Comparison of ENCODE assay signal across 26 cellular contexts in genomic region chr13:48255954-48256353, GRCh38. TPM values are rescaled to one million over a fixed set of nuclear protein-coding genes. Genes with fewer than 3 reads are reported as not detected.
A peak's percentile ranks its signal among the peaks of the same experiment; 100 is the strongest.
DNase-seq lines count a peak whose midpoint lies in the region; ATAC-seq, FAIRE-seq and TF ChIP-seq lines count a peak whose summit lies in the region.
"Had no signal": no experiment of that assay in that cellular context is flagged by ENCODE, and none has a peak within 500 bp of the region (broad histone marks: within the 10 kb centered on the region; RNA-seq: fewer than 3 reads in every experiment).

No MANE protein-coding gene starts in this region.

- no peak overlapping the region for H3K4me2 ChIP-seq in K562 (ENCODE audit: insufficient read depth, low read length)

- no peaks in the 10 kb centered on the region for H4K20me1 ChIP-seq in K562 (replicated peaks; ENCODE audit: control insufficient read depth, insufficient read depth, low read length)

- TF ChIP-seq CTCF in HEK293 (tag by site-specific recombination; IDR thresholded peaks at IDR 0.05) (no peak), K562 (IDR thresholded peaks at IDR 0.05 in 2 of 3, conservative IDR thresholded peaks at IDR 0.05 in 1 of 3; ENCODE audit: insufficient read depth in 2 of 3, low read depth in 1 of 3, low read length in 3 of 3) (no peak), progenitor cell of endocrine pancreas (IDR thresholded peaks at IDR 0.05; ENCODE audit: unreplicated experiment) (no peak)

- no peaks in the 10 kb centered on the region for H3K9me3 ChIP-seq in HEK293 (ENCODE audit: control insufficient read depth, insufficient read depth, low read depth, low read length)
- no peaks in the 10 kb centered on the region for H3K9me3 ChIP-seq in K562 (replicated peaks; ENCODE audit: control insufficient read depth, insufficient read depth, low read depth, low read length)
- H3K9me3 ChIP-seq: BE2C, Caco-2, HAP-1, testis, uterus had no signal

- H3K4me3 ChIP-seq in HEK293 (ENCODE audit: low read depth, low read length) (no peak overlapping the region), K562 (no peak overlapping the region)
- H3K4me3 ChIP-seq: HAP-1, testis, uterus had no signal

- peaks cover 4 to 58% of the 10 kb centered on the region in 2 experiments for H3K36me3 ChIP-seq in HEK293 (ENCODE audit: control insufficient read depth in 2 of 2, insufficient read depth in 1 of 2, low read length in 2 of 2)
- H3K36me3 ChIP-seq in K562 (ENCODE audit: control insufficient read depth, insufficient read depth, low read length), result peaks cover 43% of the 10 kb centered on the region
- H3K36me3 ChIP-seq: uterus had no signal

- peaks cover 45% of the 10 kb centered on the region for H3K4me1 Mint-ChIP-seq in activated CD4-positive, alpha-beta T cell treated with anti-CD3 and anti-CD28 coated beads for 36 hours
- peaks cover 4% of the 10 kb centered on the region for H3K4me1 Mint-ChIP-seq in activated CD4-positive, alpha-beta T cell treated with anti-CD3 and anti-CD28 coated beads, Interleukin-2, amount 10 ng/mL, durations not matched to agents 24 days and 14 days
- H3K4me1 Mint-ChIP-seq in progenitor cell of endocrine pancreas (ENCODE audit: low read depth), result peaks cover 33% of the 10 kb centered on the region
- H3K4me1 Mint-ChIP-seq: WTC11 had no signal

- no peaks in the 10 kb centered on the region for H3K27me3 ChIP-seq in K562 (ENCODE audit: control insufficient read depth in 2 of 2, insufficient read depth in 2 of 2, low read length in 2 of 2)
- H3K27me3 ChIP-seq: BE2C, testis, uterus had no signal

- CTCF ChIA-PET in activated CD4-positive, alpha-beta T cell treated with anti-CD3 and anti-CD28 coated beads for 36 hours (lab: Charles Lee), result interaction anchor here (0.7 to 2.3 kb wide), 2 partner anchors 9 to 18 kb away, joined by 3 to 6 read pairs; no protein-coding TSS in a partner anchor
- CTCF ChIA-PET in HEK293 (lab: Yijun Ruan, JAX) (interaction anchor here (0.6 kb wide), 1 partner anchor 240 kb away, joined by 3 read pairs; no protein-coding TSS in a partner anchor), K562 (lab: Yijun Ruan, JAX; ENCODE audit: low intra/inter-chr PET ratio) (no interaction called here)

- H3K9ac ChIP-seq in K562 (ENCODE audit: insufficient read depth in 1 of 2, low read depth in 2 of 2, low read length in 2 of 2), result no peak overlapping the region

- TF ChIP-seq POLR2A in K562 (conservative IDR thresholded peaks at IDR 0.05), result no peak

- POLR2A ChIA-PET in activated CD4-positive, alpha-beta T cell treated with anti-CD3 and anti-CD28 coated beads for 36 hours (lab: Charles Lee), result interaction anchor here (0.6 kb wide), 1 partner anchor 133 kb away, joined by 3 read pairs; no protein-coding TSS in a partner anchor
- POLR2A ChIA-PET in HEK293 (lab: Yijun Ruan, JAX) (no interaction called here), K562 (lab: Yijun Ruan, JAX) (no interaction called here)

- no peak for TF ChIP-seq EP300 in K562 (IDR thresholded peaks at IDR 0.05; ENCODE audit: low read length)

- TF ChIP-seq RAD21 in K562 (CRISPR knock-in tag; conservative IDR thresholded peaks at IDR 0.05 in 1 of 2, IDR thresholded peaks at IDR 0.05 in 1 of 2), result no peak

- no peaks in the 10 kb centered on the region for H3K27me3 Mint-ChIP-seq in activated CD4-positive, alpha-beta T cell treated with anti-CD3 and anti-CD28 coated beads for 36 hours
- H3K27me3 Mint-ChIP-seq in activated CD4-positive, alpha-beta T cell treated with anti-CD3 and anti-CD28 coated beads, Interleukin-2, amount 10 ng/mL, durations not matched to agents 24 days and 14 days, result no peaks in the 10 kb centered on the region
- no peaks in the 10 kb centered on the region for H3K27me3 Mint-ChIP-seq in progenitor cell of endocrine pancreas
- H3K27me3 Mint-ChIP-seq: activated CD4-positive, alpha-beta memory T cell treated with anti-CD3 and anti-CD28 coated beads for 36 hours; stimulated activated memory B cell treated with anti-CD40 and anti-IgM and Interleukin-4, amounts not matched to agents 10 μg/mL and 1 μg/mL and 100 μg/mL, for 72 hours had no signal

- H3K79me2 ChIP-seq in K562 (ENCODE audit: control insufficient read depth, insufficient read depth, low read length), result no peaks in the 10 kb centered on the region

- ATAC-seq in activated CD4-positive, alpha-beta T cell treated with anti-CD3 and anti-CD28 coated beads for 36 hours, result peak; percentile 66
- no peak for ATAC-seq in K562
- ATAC-seq: Right ventricle myocardium inferior; stimulated activated memory B cell treated with anti-CD40 and anti-IgM and Interleukin-4, amounts not matched to agents 10 μg/mL and 1 μg/mL and 100 μg/mL, for 72 hours; WTC11 had no signal

- in situ Hi-C loops in K562 (cut with MboI), result no loop called here

- H3K27ac ChIP-seq in HEK293 (ENCODE audit: extremely low read depth, low read depth, low read length), result no peak overlapping the region
- H3K27ac ChIP-seq in K562 (ENCODE audit: extremely low read depth, low read depth, low read length), result no peak overlapping the region
- H3K27ac ChIP-seq: testis, uterus had no signal

- H3K4me1 ChIP-seq in HEK293 (ENCODE audit: control insufficient read depth, insufficient read depth, low read length) (0 out of 2 replicates have a peak, but pooled peaks cover 2% of the 10 kb centered on the region), K562 (replicated peaks in 1 of 2; ENCODE audit: control insufficient read depth in 2 of 2, insufficient read depth in 2 of 2, low read length in 2 of 2) (no peaks in the 10 kb centered on the region)
- H3K4me1 ChIP-seq: BE2C, HAP-1, uterus had no signal

- no peak overlapping the region for H2AFZ ChIP-seq in K562 (ENCODE audit: low read depth, low read length)

- intact Hi-C loops in activated CD4-positive, alpha-beta T cell treated with anti-CD3 and anti-CD28 coated beads for 36 hours (cut with DNase I, micrococcal nuclease), result loop anchor here in 1 of 2 experiments (5.0 kb wide), 1 partner anchor 36 kb away; no protein-coding TSS in a partner anchor
- intact Hi-C loops in activated CD4-positive, alpha-beta T cell treated with anti-CD3 and anti-CD28 coated beads, Interleukin-2, amount 10 ng/mL, durations not matched to agents 24 days and 14 days (cut with micrococcal nuclease), result no loop called here
- intact Hi-C loops in K562 (cut with micrococcal nuclease), result no loop called here

- no TSS peak for BruUV-seq in K562 (replicated peaks; lab: Mats Ljungman, UMichigan)

- H3K4me3 Mint-ChIP-seq in activated CD4-positive, alpha-beta T cell treated with anti-CD3 and anti-CD28 coated beads for 36 hours, result no peak overlapping the region
- H3K4me3 Mint-ChIP-seq in activated CD4-positive, alpha-beta T cell treated with anti-CD3 and anti-CD28 coated beads, Interleukin-2, amount 10 ng/mL, durations not matched to agents 24 days and 14 days, result no peak overlapping the region
- no peak overlapping the region for H3K4me3 Mint-ChIP-seq in progenitor cell of endocrine pancreas (ENCODE audit: low read depth)
- H3K4me3 Mint-ChIP-seq: activated CD4-positive, alpha-beta memory T cell treated with anti-CD3 and anti-CD28 coated beads for 36 hours; stimulated activated memory B cell treated with anti-CD40 and anti-IgM and Interleukin-4, amounts not matched to agents 10 μg/mL and 1 μg/mL and 100 μg/mL, for 72 hours; WTC11 had no signal

- no peaks in the 10 kb centered on the region for H3K9me3 Mint-ChIP-seq in activated CD4-positive, alpha-beta T cell treated with anti-CD3 and anti-CD28 coated beads for 36 hours (ENCODE audit: low read depth)
- no peaks in the 10 kb centered on the region for H3K9me3 Mint-ChIP-seq in activated CD4-positive, alpha-beta T cell treated with anti-CD3 and anti-CD28 coated beads, Interleukin-2, amount 10 ng/mL, durations not matched to agents 24 days and 14 days
- H3K9me3 Mint-ChIP-seq in progenitor cell of endocrine pancreas (ENCODE audit: low read depth), result no peaks in the 10 kb centered on the region
- H3K9me3 Mint-ChIP-seq: activated CD4-positive, alpha-beta memory T cell treated with anti-CD3 and anti-CD28 coated beads for 36 hours; stimulated activated memory B cell treated with anti-CD40 and anti-IgM and Interleukin-4, amounts not matched to agents 10 μg/mL and 1 μg/mL and 100 μg/mL, for 72 hours; WTC11 had no signal

- no peak for FAIRE-seq in K562 (lab: Jason Lieb, UNC)
- FAIRE-seq: astrocyte, GM12891, small intestine had no signal

- H3K36me3 Mint-ChIP-seq in activated CD4-positive, alpha-beta T cell treated with anti-CD3 and anti-CD28 coated beads for 36 hours (ENCODE audit: low read depth), result peaks cover 41% of the 10 kb centered on the region
- peaks cover 53% of the 10 kb centered on the region for H3K36me3 Mint-ChIP-seq in activated CD4-positive, alpha-beta T cell treated with anti-CD3 and anti-CD28 coated beads, Interleukin-2, amount 10 ng/mL, durations not matched to agents 24 days and 14 days (ENCODE audit: low read depth)
- H3K36me3 Mint-ChIP-seq in progenitor cell of endocrine pancreas (ENCODE audit: insufficient read depth), result peaks cover 45% of the 10 kb centered on the region

- WGBS in K562 (ENCODE audit: insufficient coverage, low coverage, missing lambda C conversion rate), result 79% methylated on average over 1 of the region's 1 CpG

- no peak for DNase-seq in activated CD4-positive, alpha-beta T cell treated with anti-CD3 and anti-CD28 coated beads for 36 hours
- no peak for DNase-seq in activated CD4-positive, alpha-beta T cell treated with anti-CD3 and anti-CD28 coated beads, Interleukin-2, amount 10 ng/mL, durations not matched to agents 24 days and 14 days
- DNase-seq in K562 (ENCODE audit: extremely low read depth in 1 of 4, low spot score in 3 of 4) (no peak), progenitor cell of endocrine pancreas (ENCODE audit: low spot score, unreplicated experiment) (no peak), NCI-H526 treated with DMSO at 0.1 percent for 48 hours (lab: John Stamatoyannopoulos, UW) (no peak), OCI-M2 (lab: John Stamatoyannopoulos, UW; ENCODE audit: unreplicated experiment) (no peak), islet precursor cell (no peak)
- DNase-seq: activated CD4-positive, alpha-beta memory T cell treated with anti-CD3 and anti-CD28 coated beads for 36 hours; activated naive CD4-positive, alpha-beta T cell; BE2C; Caco-2; Kasumi-1; NCI-H187; NCI-H774; small intestine; stimulated activated CD4-positive, alpha-beta T cell treated with anti-CD3 and anti-CD28 coated beads, Interleukin-2, amount 100 ng/mL, for 24 hours; T-helper 9 cell; testis; uterus had no signal

- H3K27ac Mint-ChIP-seq in activated CD4-positive, alpha-beta T cell treated with anti-CD3 and anti-CD28 coated beads for 36 hours, result peak overlapping the region; percentile 9
- H3K27ac Mint-ChIP-seq in activated CD4-positive, alpha-beta T cell treated with anti-CD3 and anti-CD28 coated beads, Interleukin-2, amount 10 ng/mL, durations not matched to agents 24 days and 14 days, result no peak overlapping the region
- peak overlapping the region; percentile 63 for H3K27ac Mint-ChIP-seq in progenitor cell of endocrine pancreas
- H3K27ac Mint-ChIP-seq: activated CD4-positive, alpha-beta memory T cell treated with anti-CD3 and anti-CD28 coated beads for 36 hours; stimulated activated memory B cell treated with anti-CD40 and anti-IgM and Interleukin-4, amounts not matched to agents 10 μg/mL and 1 μg/mL and 100 μg/mL, for 72 hours; WTC11 had no signal

- H3K9me1 ChIP-seq in K562 (ENCODE audit: control insufficient read depth, insufficient read depth, low read length), result no peaks in the 10 kb centered on the region

RNA-seq across cellular contexts. Expression of gene ITM2B, which starts 22.9 kb away (rescaled TPM):
- 10 to 100 TPM; 67.0 to 96.5 TPM for total RNA-seq in activated CD4-positive, alpha-beta T cell treated with anti-CD3 and anti-CD28 coated beads for 36 hours
- 51.7 and 53.1 TPM in 2 replicates for total RNA-seq in activated CD4-positive, alpha-beta T cell treated with anti-CD3 and anti-CD28 coated beads, Interleukin-2, amount 10 ng/mL, durations not matched to agents 24 days and 14 days
- total RNA-seq in K562 (2011; cell fraction: chromatin; rRNA removed; ENCODE audit: low replicate concordance), result 19.7 and 43.2 TPM in 2 replicates
- total RNA-seq in K562 (2011; cell fraction: nucleolus; rRNA removed), result 27.6 and 28.0 TPM in 2 replicates
- total RNA-seq in K562 (2011; cell fraction: nucleoplasm; rRNA removed), result 45.9 and 47.1 TPM in 2 replicates
- 45.0 and 67.6 TPM in 2 replicates for total RNA-seq in K562 (2014; rRNA removed)
- 49.5 and 54.4 TPM in 2 replicates for total RNA-seq in K562 (2014; rRNA removed; fragmentation: Illumina TruSeq; extraction: Trizol)
- total RNA-seq in K562 (2015; rRNA removed; fragmentation: Illumina TruSeq; extraction: Trizol), result 50.9 and 52.5 TPM in 2 replicates
- total RNA-seq in K562 (2021), result 53.3 and 58.4 TPM in 2 replicates
- 41.2 and 65.6 TPM in 2 replicates for polyA plus RNA-seq in K562 (2011; rRNA removed)
- polyA plus RNA-seq in K562 (2011; cell fraction: cytosol; rRNA removed), result 11.3 and 35.7 TPM in 2 replicates
- polyA plus RNA-seq in K562 (2011; cell fraction: nucleus; rRNA removed), result 11.0 and 29.8 TPM in 2 replicates
- 46.5 and 99.0 TPM in 2 replicates for polyA plus RNA-seq in K562 (2012)
- polyA plus RNA-seq in K562 (2014; fragmentation: Illumina TruSeq; extraction: Trizol), result 57.7 and 83.8 TPM in 2 replicates
- polyA plus RNA-seq in K562 (2014; fragmentation: Nextera tagmentation; extraction: Ambion mirVana), result 10 to 100 TPM; 22.0 to 44.3 TPM
- 34.8 and 36.9 TPM in 2 replicates for polyA plus RNA-seq in K562 (2014; rRNA removed)
- polyA minus RNA-seq in K562 (2011; rRNA and poly(A)+ RNA removed), result 10.6 and 27.5 TPM in 2 replicates
- polyA minus RNA-seq in K562 (2011; cell fraction: cytosol; rRNA and poly(A)+ RNA removed), result 19.5 and 34.5 TPM in 2 replicates
- 1.5 and 4.4 TPM in 2 replicates for polyA minus RNA-seq in K562 (2011; cell fraction: nucleus; rRNA and poly(A)+ RNA removed)
- total RNA-seq in progenitor cell of endocrine pancreas, result 196 and 207 TPM in 2 replicates

RNA-seq across cellular contexts. Expression of gene RB1, which starts 47.6 kb away (rescaled TPM):
- 10 to 100 TPM; 26.9 to 32.8 TPM for total RNA-seq in activated CD4-positive, alpha-beta T cell treated with anti-CD3 and anti-CD28 coated beads for 36 hours
- 27.3 and 29.0 TPM in 2 replicates for total RNA-seq in activated CD4-positive, alpha-beta T cell treated with anti-CD3 and anti-CD28 coated beads, Interleukin-2, amount 10 ng/mL, durations not matched to agents 24 days and 14 days
- 4.8 and 26.2 TPM in 2 replicates for total RNA-seq in K562 (2011; cell fraction: chromatin; rRNA removed; ENCODE audit: low replicate concordance)
- 3.2 and 3.8 TPM in 2 replicates for total RNA-seq in K562 (2011; cell fraction: nucleolus; rRNA removed)
- 6.3 and 10.3 TPM in 2 replicates for total RNA-seq in K562 (2011; cell fraction: nucleoplasm; rRNA removed)
- total RNA-seq in K562 (2014; rRNA removed) (10.5 and 12.4 TPM in 2 replicates), K562 (2014; rRNA removed; fragmentation: Illumina TruSeq; extraction: Trizol) (22.0 TPM in 2 replicates), K562 (2015; rRNA removed; fragmentation: Illumina TruSeq; extraction: Trizol) (18.2 and 19.0 TPM in 2 replicates), K562 (2021) (17.9 and 20.9 TPM in 2 replicates), progenitor cell of endocrine pancreas (34.0 and 34.6 TPM in 2 replicates)
- polyA plus RNA-seq in K562 (2011; rRNA removed) (13.2 and 23.8 TPM in 2 replicates), K562 (2014; fragmentation: Illumina TruSeq; extraction: Trizol) (16.9 and 21.2 TPM in 2 replicates), K562 (2014; fragmentation: Nextera tagmentation; extraction: Ambion mirVana) (1 to 10 TPM; 5.0 to 6.5 TPM), K562 (2014; rRNA removed) (9.3 and 13.2 TPM in 2 replicates)
- polyA plus RNA-seq in K562 (2011; cell fraction: cytosol; rRNA removed), result 3.3 and 6.5 TPM in 2 replicates
- polyA plus RNA-seq in K562 (2011; cell fraction: nucleus; rRNA removed), result 4.7 and 10.2 TPM in 2 replicates
- 13.2 and 20.1 TPM in 2 replicates for polyA plus RNA-seq in K562 (2012)
- 16.9 and 18.8 TPM in 2 replicates for polyA minus RNA-seq in K562 (2011; rRNA and poly(A)+ RNA removed)
- 7.5 and 8.3 TPM in 2 replicates for polyA minus RNA-seq in K562 (2011; cell fraction: cytosol; rRNA and poly(A)+ RNA removed)
- 7.5 and 12.7 TPM in 2 replicates for polyA minus RNA-seq in K562 (2011; cell fraction: nucleus; rRNA and poly(A)+ RNA removed)
